Comparison of ENCODE assay signal across 9 cellular contexts in genomic region chr19:35704218-35704617, GRCh38. TPM values are rescaled to one million over a fixed set of nuclear protein-coding genes. Genes with fewer than 3 reads are reported as not detected.
DNase-seq lines count a peak whose midpoint lies in the region; ATAC-seq and TF ChIP-seq lines count a peak whose summit lies in the region.
"Had no signal": no experiment of that assay in that cellular context is flagged by ENCODE, and none has a peak within 500 bp of the region (broad histone marks: within the 10 kb centered on the region; RNA-seq: fewer than 3 reads in every experiment).

Gene ZBTB32, plus strand, starts transcription at chr19:35704558. Its CDS starts 10,069 bp downstream, at chr19:35714627.

- no peaks in the 10 kb centered on the region for H3K9me3 ChIP-seq in CD8-positive, alpha-beta memory T cell (ENCODE audit: low read length)
- no peaks in the 10 kb centered on the region for H3K9me3 ChIP-seq in GM23248 (ENCODE audit: low read depth)
- no peaks in the 10 kb centered on the region for H3K9me3 ChIP-seq in CD8-positive, alpha-beta T cell (ENCODE audit: low read length)

- H3K79me2 ChIP-seq in GM23248 (ENCODE audit: insufficient read depth): no peaks in the 10 kb centered on the region

- H3K9me3 Mint-ChIP-seq in CD8-positive, alpha-beta memory T cell: no peaks in the 10 kb centered on the region
- peaks cover 2% of the 10 kb centered on the region for H3K9me3 Mint-ChIP-seq in activated CD8-positive, alpha-beta T cell treated with anti-CD3 and anti-CD28 coated beads for 36 hours
- H3K9me3 Mint-ChIP-seq in CD8-positive, alpha-beta T cell: no peaks in the 10 kb centered on the region

- H3K36me3 Mint-ChIP-seq in CD8-positive, alpha-beta memory T cell: peaks cover 0 to 2% (median 0%) of the 10 kb centered on the region in 3 donors
- H3K36me3 Mint-ChIP-seq in activated CD8-positive, alpha-beta T cell treated with anti-CD3 and anti-CD28 coated beads for 36 hours (ENCODE audit: low read depth): peaks cover 2% of the 10 kb centered on the region
- peaks cover 2% of the 10 kb centered on the region for H3K36me3 Mint-ChIP-seq in CD8-positive, alpha-beta T cell

- no peaks in the 10 kb centered on the region for H3K9me2 ChIP-seq in GM23248 (ENCODE audit: insufficient read depth)

- ATAC-seq in activated CD8-positive, alpha-beta T cell treated with anti-CD3 and anti-CD28 coated beads for 36 hours: no peak
- no peak for ATAC-seq in HG03108 (IDR thresholded peaks at IDR 0.05; ENCODE audit: unreplicated experiment)
- ATAC-seq in CD8-positive, alpha-beta T cell: no peak
- no peak for ATAC-seq in HG02623 (IDR thresholded peaks at IDR 0.05; ENCODE audit: unreplicated experiment)

- H3F3A ChIP-seq in GM23248 (ENCODE audit: insufficient read depth): no peaks in the 10 kb centered on the region

- H3K36me3 ChIP-seq in CD8-positive, alpha-beta memory T cell (ENCODE audit: insufficient read depth, low read length): no peaks in the 10 kb centered on the region
- H3K36me3 ChIP-seq in GM23248 (ENCODE audit: low read depth): no peaks in the 10 kb centered on the region
- no peaks in the 10 kb centered on the region for H3K36me3 ChIP-seq in CD8-positive, alpha-beta T cell (ENCODE audit: insufficient read depth, low read length)

- H3K27me3 Mint-ChIP-seq in CD8-positive, alpha-beta memory T cell: peaks cover 0 to 2% of the 10 kb centered on the region in 2 donors
- no peaks in the 10 kb centered on the region for H3K27me3 Mint-ChIP-seq in activated CD8-positive, alpha-beta T cell treated with anti-CD3 and anti-CD28 coated beads for 36 hours
- no peaks in the 10 kb centered on the region for H3K27me3 Mint-ChIP-seq in CD8-positive, alpha-beta T cell (ENCODE audit: low read depth)

- H3K27ac Mint-ChIP-seq in CD8-positive, alpha-beta memory T cell: peak within 1 kb of the TSS in 1 of 8 donors; percentile 26
- no peak within 1 kb of the TSS for H3K27ac Mint-ChIP-seq in activated CD8-positive, alpha-beta T cell treated with anti-CD3 and anti-CD28 coated beads for 36 hours
- no peak within 1 kb of the TSS for H3K27ac Mint-ChIP-seq in CD8-positive, alpha-beta T cell

- POLR2A ChIA-PET in CD8-positive, alpha-beta memory T cell (lab: Charles Lee): no interaction called here
- POLR2A ChIA-PET in activated CD8-positive, alpha-beta T cell treated with anti-CD3 and anti-CD28 coated beads for 36 hours (lab: Charles Lee): interaction anchor here (1.4 to 10.5 kb wide), 5 partner anchors 8 to 38 kb away, joined by 4 to 215 read pairs (median 10); partner anchors contain the start of gene IGFLR1
- POLR2A ChIA-PET in CD8-positive, alpha-beta T cell (lab: Charles Lee): no interaction called here

- no peaks in the 10 kb centered on the region for H4K20me1 ChIP-seq in GM23248 (ENCODE audit: insufficient read depth)

- H3K27ac ChIP-seq in CD8-positive, alpha-beta memory T cell (ENCODE audit: low read depth, low read length): no peak within 1 kb of the TSS
- no peak within 1 kb of the TSS for H3K27ac ChIP-seq in GM23248
- H3K27ac ChIP-seq in CD8-positive, alpha-beta T cell (ENCODE audit: low read depth, low read length): no peak within 1 kb of the TSS

- intact Hi-C loops in activated CD8-positive, alpha-beta T cell treated with anti-CD3 and anti-CD28 coated beads for 36 hours (cut with micrococcal nuclease): no loop called here
- intact Hi-C loops in CD8-positive, alpha-beta T cell (cut with DNase I, micrococcal nuclease): loop anchor here in 1 of 2 experiments (5.0 kb wide), 3 partner anchors 77 to 413 kb away; partner anchors contain the start of genes HAUS5, RBM42 and TBCB

- H3K9ac ChIP-seq in GM23248: no peak within 1 kb of the TSS

- no peak for TF ChIP-seq CTCF in activated CD8-positive, alpha-beta T cell treated with anti-CD3 and anti-CD28 coated beads for 36 hours (IDR thresholded peaks at IDR 0.05)
- TF ChIP-seq CTCF in CD8-positive, alpha-beta T cell (IDR thresholded peaks at IDR 0.05): no peak

- CTCF ChIA-PET in CD8-positive, alpha-beta memory T cell (lab: Charles Lee): interaction anchor here (0.6 to 2.3 kb wide), 3 partner anchors 10 to 597 kb away, joined by 3 to 6 read pairs (median 3); no protein-coding TSS in a partner anchor
- CTCF ChIA-PET in activated CD8-positive, alpha-beta T cell treated with anti-CD3 and anti-CD28 coated beads for 36 hours (lab: Charles Lee): interaction anchor here (3.9 to 10.5 kb wide), 2 partner anchors 9 to 10 kb away, joined by 13 to 137 read pairs; no protein-coding TSS in a partner anchor
- CTCF ChIA-PET in CD8-positive, alpha-beta T cell (lab: Charles Lee): interaction anchor here (1.5 to 6.3 kb wide), 2 partner anchors 9 to 10 kb away, joined by 3 to 45 read pairs; no protein-coding TSS in a partner anchor

- peak within 1 kb of the TSS in 2 of 7 donors; percentile 48 to 54 for H3K4me3 Mint-ChIP-seq in CD8-positive, alpha-beta memory T cell
- H3K4me3 Mint-ChIP-seq in activated CD8-positive, alpha-beta T cell treated with anti-CD3 and anti-CD28 coated beads for 36 hours: no peak within 1 kb of the TSS
- no peak within 1 kb of the TSS for H3K4me3 Mint-ChIP-seq in CD8-positive, alpha-beta T cell

- no peaks in the 10 kb centered on the region for H3K27me3 ChIP-seq in CD8-positive, alpha-beta memory T cell (ENCODE audit: insufficient read depth, low read length, poor library complexity, severe bottlenecking)
- H3K27me3 ChIP-seq in GM23248 (replicated peaks; ENCODE audit: insufficient read depth): no peaks in the 10 kb centered on the region; the same call in 1 of the 2 replicates
- H3K27me3 ChIP-seq in CD8-positive, alpha-beta T cell (ENCODE audit: insufficient read depth, low read length): no peaks in the 10 kb centered on the region

- H2AFZ ChIP-seq in GM23248: no peak within 1 kb of the TSS

- 17 to 22% methylated on average over 23 to 24 of the region's 24 CpGs for WGBS in GM23248 (ENCODE audit: low coverage in 1 of 2, low lambda C conversion rate in 2 of 2, missing lambda C conversion rate in 2 of 2), 2 experiments

- H3K4me1 ChIP-seq in CD8-positive, alpha-beta memory T cell (ENCODE audit: insufficient read depth, low read length): peaks cover 6% of the 10 kb centered on the region
- H3K4me1 ChIP-seq in GM23248 (ENCODE audit: insufficient read depth): no peaks in the 10 kb centered on the region
- peaks cover 4% of the 10 kb centered on the region for H3K4me1 ChIP-seq in CD8-positive, alpha-beta T cell (ENCODE audit: insufficient read depth, low read length)

- peaks cover 5 to 8% (median 6%) of the 10 kb centered on the region in 3 donors for H3K4me1 Mint-ChIP-seq in CD8-positive, alpha-beta memory T cell
- H3K4me1 Mint-ChIP-seq in activated CD8-positive, alpha-beta T cell treated with anti-CD3 and anti-CD28 coated beads for 36 hours (ENCODE audit: low read depth): peaks cover 22% of the 10 kb centered on the region
- H3K4me1 Mint-ChIP-seq in CD8-positive, alpha-beta T cell (ENCODE audit: low read depth): peaks cover 7% of the 10 kb centered on the region

- H3K4me3 ChIP-seq in CD8-positive, alpha-beta memory T cell (ENCODE audit: low read length): no peak within 1 kb of the TSS
- H3K4me3 ChIP-seq in GM23248: no peak within 1 kb of the TSS
- no peak within 1 kb of the TSS for H3K4me3 ChIP-seq in CD8-positive, alpha-beta T cell (ENCODE audit: low read depth, low read length)

- DNase-seq in CD8-positive, alpha-beta memory T cell: no peak
- DNase-seq in GM23248 (peak; percentile 74), glomerular visceral epithelial cell (ENCODE audit: extremely low spot score) (peak; percentile 21), NCI-H2196 treated with DMSO at 0.1 percent for 48 hours (lab: John Stamatoyannopoulos, UW; ENCODE audit: unreplicated experiment) (no peak)
- peak; percentile 43 for DNase-seq in activated CD8-positive, alpha-beta T cell treated with anti-CD3 and anti-CD28 coated beads for 36 hours
- no peak for DNase-seq in CD8-positive, alpha-beta T cell

- in situ Hi-C loops in GM23248 (cut with MboI): no loop called here

- H3K4me2 ChIP-seq in GM23248 (ENCODE audit: unreplicated experiment): no peak within 1 kb of the TSS

RNA-seq across cellular contexts. Expression of gene ZBTB32, which starts in this region (rescaled TPM):
- 100 to 1,000 TPM; 223 to 225 TPM for total RNA-seq in CD8-positive, alpha-beta memory T cell
- 0.77 TPM for polyA plus RNA-seq in CD8-positive, alpha-beta memory T cell
- total RNA-seq in GM23248 (2014; rRNA removed; shearing (Covaris generic)): not detected in 2 replicates
- not detected in 2 replicates for polyA plus RNA-seq in GM23248 (2016; fragmentation: Nextera tagmentation; extraction: Ambion mirVana)
- total RNA-seq in activated CD8-positive, alpha-beta T cell treated with anti-CD3 and anti-CD28 coated beads for 36 hours: 100 to 1,000 TPM; 410 to 420 TPM
- 1 to 10 TPM; 4.3 to 7.3 TPM for total RNA-seq in CD8-positive, alpha-beta T cell
- total RNA-seq: kidney epithelial cell had no signal

Comparison
In these comparisons a context has a peak if more than half of its experiments do, and no peak if none do; other contexts are left out.
1. RNA of gene ZBTB32 (total RNA-seq): 410 to 420 TPM in activated CD8-positive, alpha-beta T cell treated with anti-CD3 and anti-CD28 coated beads for 36 hours and 223 to 225 TPM in CD8-positive, alpha-beta memory T cell; 4.3 to 7.3 TPM in CD8-positive, alpha-beta T cell and not detected in GM23248; every median in the first group is over 10 times any median in the second.
2. Peak in DNase-seq in GM23248; RNA of the gene not detected or under 1 TPM.
3. DNase-seq: peak in activated CD8-positive, alpha-beta T cell treated with anti-CD3 and anti-CD28 coated beads for 36 hours (single experiment) and glomerular visceral epithelial cell (single experiment); none in CD8-positive, alpha-beta memory T cell (0 of 5), CD8-positive, alpha-beta T cell (0 of 7) and NCI-H2196 treated with DMSO at 0.1 percent for 48 hours (single experiment).